ENCODE assay signal across 19 cellular contexts in the genomic region with DNA sequence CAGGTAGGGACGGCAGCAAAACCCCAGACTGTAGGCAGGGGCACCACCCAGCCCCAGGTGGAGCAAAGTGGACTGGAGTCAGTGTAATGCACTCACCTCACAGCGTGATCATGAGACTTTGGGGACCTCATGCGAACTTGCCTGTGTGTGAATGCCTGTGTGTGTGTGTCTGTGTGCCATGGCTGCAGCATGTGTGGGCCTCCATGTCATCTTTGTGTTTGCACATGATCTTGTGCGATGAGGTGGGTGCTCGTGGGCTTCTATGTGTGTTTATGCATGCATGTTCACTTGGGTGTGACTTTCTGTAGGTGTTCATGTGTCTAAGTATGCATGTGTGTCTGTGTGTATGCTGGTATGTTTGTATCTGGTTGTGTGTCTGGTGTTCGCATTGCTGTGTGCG. TPM values are rescaled to one million over a fixed set of nuclear protein-coding genes. Genes with fewer than 3 reads are reported as not detected.
A peak's percentile ranks its signal among the peaks of the same experiment; 100 is the strongest.
DNase-seq lines count a peak whose midpoint lies in the region; ATAC-seq, FAIRE-seq and TF ChIP-seq lines count a peak whose summit lies in the region.
"Had no signal": no experiment of that assay in that cellular context is flagged by ENCODE, and none has a peak within 500 bp of the region (broad histone marks: within the 10 kb centered on the region; RNA-seq: fewer than 3 reads in every experiment).

No MANE protein-coding gene starts in this region.

- H3K36me3 ChIP-seq in RWPE2 (ENCODE audit: low read depth) (no peaks in the 10 kb centered on the region), neural progenitor cell (no peaks in the 10 kb centered on the region)
- H3K36me3 ChIP-seq in CD4-positive, alpha-beta memory T cell (ENCODE audit: insufficient read depth, low read length), result no peaks in the 10 kb centered on the region

- H3K4me1 Mint-ChIP-seq in glutamatergic neuron (ENCODE audit: low read depth, unreplicated experiment) (peaks cover 39% of the 10 kb centered on the region), neural progenitor cell (no peaks in the 10 kb centered on the region)
- no peaks in the 10 kb centered on the region for H3K4me1 Mint-ChIP-seq in activated T-helper 17 cell treated with anti-CD3 and anti-CD28 coated beads, Interleukin-2, amount 50 U/mL, for 72 hours
- H3K4me1 Mint-ChIP-seq in CD4-positive, alpha-beta memory T cell, result no peaks in the 10 kb centered on the region

- no peaks in the 10 kb centered on the region for H3K4me1 ChIP-seq in RWPE2 (ENCODE audit: insufficient read depth, poor library complexity, severe bottlenecking)
- H3K4me1 ChIP-seq in neural progenitor cell, result peaks cover 10% of the 10 kb centered on the region
- no peaks in the 10 kb centered on the region for H3K4me1 ChIP-seq in CD4-positive, alpha-beta memory T cell (ENCODE audit: insufficient read depth, low read length)
- H3K4me1 ChIP-seq: Caco-2 had no signal

- H3K4me3 ChIP-seq in RWPE2 (ENCODE audit: severe bottlenecking) (no peak overlapping the region), neural progenitor cell (no peak overlapping the region)
- H3K4me3 ChIP-seq in CD4-positive, alpha-beta memory T cell (ENCODE audit: low read length in 2 of 2), result no peak overlapping the region
- H3K4me3 ChIP-seq: GM12878 had no signal

- H2AFZ ChIP-seq in neural progenitor cell (replicated peaks), result no peak overlapping the region

- peaks cover 16% of the 10 kb centered on the region for H3K27me3 Mint-ChIP-seq in glutamatergic neuron (ENCODE audit: unreplicated experiment)
- peaks cover 9% of the 10 kb centered on the region for H3K27me3 Mint-ChIP-seq in neural progenitor cell (ENCODE audit: insufficient read depth, low read depth)
- peaks cover 6% of the 10 kb centered on the region for H3K27me3 Mint-ChIP-seq in activated T-helper 17 cell treated with anti-CD3 and anti-CD28 coated beads, Interleukin-2, amount 50 U/mL, for 72 hours
- H3K27me3 Mint-ChIP-seq in CD4-positive, alpha-beta memory T cell, result peaks cover 7 to 15% of the 10 kb centered on the region in 2 donors

- peaks cover 3% of the 10 kb centered on the region for H3K27me3 ChIP-seq in RWPE2 (ENCODE audit: insufficient read depth, poor library complexity, severe bottlenecking)
- no peaks in the 10 kb centered on the region for H3K27me3 ChIP-seq in neural progenitor cell
- no peaks in the 10 kb centered on the region for H3K27me3 ChIP-seq in CD4-positive, alpha-beta memory T cell (ENCODE audit: insufficient read depth, low read length)

- POLR2A ChIA-PET in CD4-positive, alpha-beta memory T cell (lab: Charles Lee; ENCODE audit: partially characterized antibody), result no interaction called here

- ATAC-seq in RWPE2 (ENCODE audit: low read depth) (no peak), GM18870 (IDR thresholded peaks at IDR 0.05; ENCODE audit: unreplicated experiment) (no peak), sciatic nerve (no peak)
- ATAC-seq in activated T-helper 17 cell treated with anti-CD3 and anti-CD28 coated beads, Interleukin-2, amount 50 U/mL, for 72 hours (replicated peaks), result no peak
- ATAC-seq: CD8-positive, alpha-beta T cell; GM12878 had no signal

- peak; percentile 9 for FAIRE-seq in urothelium cell line (lab: Jason Lieb, UNC)
- FAIRE-seq: GM12878, GM18507 had no signal

- H3K9me3 Mint-ChIP-seq in glutamatergic neuron (ENCODE audit: unreplicated experiment) (peaks cover 23% of the 10 kb centered on the region), neural progenitor cell (no peaks in the 10 kb centered on the region)
- H3K9me3 Mint-ChIP-seq in activated T-helper 17 cell treated with anti-CD3 and anti-CD28 coated beads, Interleukin-2, amount 50 U/mL, for 72 hours, result no peaks in the 10 kb centered on the region
- H3K9me3 Mint-ChIP-seq in CD4-positive, alpha-beta memory T cell, result no peaks in the 10 kb centered on the region
- H3K9me3 Mint-ChIP-seq: CD8-positive, alpha-beta T cell had no signal

- H3K9me3 ChIP-seq in RWPE2 (ENCODE audit: severe bottlenecking) (no peaks in the 10 kb centered on the region), neural progenitor cell (ENCODE audit: low read depth) (no peaks in the 10 kb centered on the region)
- H3K9me3 ChIP-seq in CD4-positive, alpha-beta memory T cell (ENCODE audit: control insufficient read depth in 1 of 2, low read length in 2 of 2), result no peaks in the 10 kb centered on the region
- H3K9me3 ChIP-seq: Caco-2 had no signal

- peak overlapping the region; percentile 56 for H3K4me3 Mint-ChIP-seq in glutamatergic neuron (ENCODE audit: unreplicated experiment)
- H3K4me3 Mint-ChIP-seq in neural progenitor cell, result no peak overlapping the region
- no peak overlapping the region for H3K4me3 Mint-ChIP-seq in activated T-helper 17 cell treated with anti-CD3 and anti-CD28 coated beads, Interleukin-2, amount 50 U/mL, for 72 hours
- peak overlapping the region in 1 of 8 donors; percentile 0 for H3K4me3 Mint-ChIP-seq in CD4-positive, alpha-beta memory T cell
- H3K4me3 Mint-ChIP-seq: CD8-positive, alpha-beta T cell had no signal

- no peaks in the 10 kb centered on the region for H3K79me2 ChIP-seq in neural progenitor cell (ENCODE audit: low read depth)

- H3K9ac ChIP-seq in neural progenitor cell, result no peak overlapping the region

- H4K20me1 ChIP-seq in neural progenitor cell (ENCODE audit: low read depth), result no peaks in the 10 kb centered on the region

- H3K4me2 ChIP-seq in neural progenitor cell, result no peak overlapping the region

- peaks cover 5% of the 10 kb centered on the region for H3K36me3 Mint-ChIP-seq in glutamatergic neuron (ENCODE audit: unreplicated experiment)
- no peaks in the 10 kb centered on the region for H3K36me3 Mint-ChIP-seq in neural progenitor cell
- no peaks in the 10 kb centered on the region for H3K36me3 Mint-ChIP-seq in activated T-helper 17 cell treated with anti-CD3 and anti-CD28 coated beads, Interleukin-2, amount 50 U/mL, for 72 hours (ENCODE audit: low read depth)
- no peaks in the 10 kb centered on the region for H3K36me3 Mint-ChIP-seq in CD4-positive, alpha-beta memory T cell
- H3K36me3 Mint-ChIP-seq: CD8-positive, alpha-beta T cell had no signal

- H3F3A ChIP-seq in neural progenitor cell (ENCODE audit: low read depth), result no peaks in the 10 kb centered on the region

- TF ChIP-seq CTCF in RWPE2 (IDR thresholded peaks at IDR 0.05; ENCODE audit: poor library complexity, severe bottlenecking) (no peak), glutamatergic neuron (IDR thresholded peaks at IDR 0.05; ENCODE audit: partially characterized antibody, unreplicated experiment) (no peak), neural progenitor cell (IDR thresholded peaks at IDR 0.05) (no peak)

- peak; percentile 40 for DNase-seq in RWPE2 (ENCODE audit: low spot score)
- DNase-seq in glutamatergic neuron, result no peak
- DNase-seq in neural progenitor cell (ENCODE audit: low spot score), result no peak
- no peak for DNase-seq in urothelium cell line (ENCODE audit: low spot score)
- DNase-seq in CD4-positive, alpha-beta memory T cell, result no peak
- no peak for DNase-seq in sciatic nerve (ENCODE audit: low spot score)
- DNase-seq: C1 segment of cervical spinal cord, Caco-2, DMS153, EL, GDM1, GOT3, H7, HCEC 1CT had no signal

- H3K27ac ChIP-seq in RWPE2 (ENCODE audit: poor library complexity, severe bottlenecking) (no peak overlapping the region), neural progenitor cell (no peak overlapping the region)
- H3K27ac ChIP-seq in CD4-positive, alpha-beta memory T cell (ENCODE audit: low read depth, low read length), result no peak overlapping the region

- intact Hi-C loops in CD4-positive, alpha-beta memory T cell (cut with micrococcal nuclease), result no loop called here
- intact Hi-C loops in sciatic nerve (cut with DNase I), result no loop called here

- CTCF ChIA-PET in CD4-positive, alpha-beta memory T cell (lab: Charles Lee; ENCODE audit: partially characterized antibody), result interaction anchor here (0.6 kb wide), 1 partner anchor 456 kb away, joined by 3 read pairs; no protein-coding TSS in a partner anchor

- peak overlapping the region; percentile 87 for H3K27ac Mint-ChIP-seq in glutamatergic neuron (ENCODE audit: unreplicated experiment)
- peak overlapping the region; percentile 35 for H3K27ac Mint-ChIP-seq in neural progenitor cell
- H3K27ac Mint-ChIP-seq in activated T-helper 17 cell treated with anti-CD3 and anti-CD28 coated beads, Interleukin-2, amount 50 U/mL, for 72 hours, result no peak overlapping the region
- H3K27ac Mint-ChIP-seq in CD4-positive, alpha-beta memory T cell, result no peak overlapping the region
- H3K27ac Mint-ChIP-seq: CD8-positive, alpha-beta T cell had no signal

RNA-seq across cellular contexts. Expression of gene ADPGK, which starts 41.2 kb away (rescaled TPM):
- total RNA-seq in glutamatergic neuron (ENCODE audit: unreplicated experiment), result 33.5 TPM
- total RNA-seq in neural progenitor cell (ENCODE audit: low replicate concordance), result 40.9 and 43.8 TPM in 2 replicates
- 100 to 1,000 TPM in 1 of 2 donors, 10 to 100 TPM in 1; 91.4 to 112 TPM for total RNA-seq in activated T-helper 17 cell treated with anti-CD3 and anti-CD28 coated beads, Interleukin-2, amount 50 U/mL, for 72 hours
- total RNA-seq in CD4-positive, alpha-beta memory T cell, result 100 to 1,000 TPM in 1 of 2 experiments, 10 to 100 TPM in 1; 98.1 to 104 TPM
- polyA plus RNA-seq in CD4-positive, alpha-beta memory T cell, result 10 to 100 TPM; 66.7 to 96.1 TPM
- 50.6 TPM for total RNA-seq in sciatic nerve

Comparison
In these comparisons a context has a peak if more than half of its experiments do, and no peak if none do; other contexts are left out.
1. H3K27ac Mint-ChIP-seq: peak in glutamatergic neuron (single experiment) and neural progenitor cell (single experiment); none in activated T-helper 17 cell treated with anti-CD3 and anti-CD28 coated beads, Interleukin-2, amount 50 U/mL, for 72 hours (single experiment) and CD4-positive, alpha-beta memory T cell (0 of 7).